8 cellular contexts compared by ENCODE assay signal in genomic region chr19:19822148-19822429, GRCh38. TPM values are rescaled to one million over a fixed set of nuclear protein-coding genes. Genes with fewer than 3 reads are reported as not detected.
DNase-seq lines count a peak whose midpoint lies in the region; ATAC-seq and TF ChIP-seq lines count a peak whose summit lies in the region.

No MANE protein-coding gene starts in this region.

- H2AK5ac ChIP-seq in neuronal stem cell (ENCODE audit: low read depth, low read length), result no peak overlapping the region

- H3K27ac Mint-ChIP-seq in CD8-positive, alpha-beta memory T cell, result peak overlapping the region; percentile 99 to 100 (median 100)
- no peak overlapping the region for H3K27ac Mint-ChIP-seq in endodermal cell

- H4K8ac ChIP-seq in neuronal stem cell (ENCODE audit: low read depth, low read length), result no peak overlapping the region

- H2BK120ac ChIP-seq in neuronal stem cell (ENCODE audit: low read depth, low read length), result no peak overlapping the region

- 67 to 70% methylated on average over 4 of the region's 6 CpGs for WGBS in endodermal cell (ENCODE audit: insufficient coverage in 1 of 2, insufficient read length in 1 of 2), 2 experiments
- WGBS in neuronal stem cell (ENCODE audit: extremely low coverage in 2 of 2, insufficient read length in 2 of 2, insufficient replicate concordance in 1 of 2), 2 donors, result no CpG with 5 or more reads among the region's 6 CpGs

- H3K27ac ChIP-seq in CD8-positive, alpha-beta memory T cell (ENCODE audit: low read depth, low read length), result peak overlapping the region; percentile 96
- peak overlapping the region; percentile 35 to 95 (median 95) for H3K27ac ChIP-seq in Peyer's patch
- H3K27ac ChIP-seq in endodermal cell (ENCODE audit: low read depth, low read length), result no peak overlapping the region
- no peak overlapping the region for H3K27ac ChIP-seq in neuronal stem cell (replicated peaks; ENCODE audit: low read length)
- no peak overlapping the region for H3K27ac ChIP-seq in PC-3 (ENCODE audit: low read length)

- no peak overlapping the region for H3K4ac ChIP-seq in neuronal stem cell (ENCODE audit: low read length)

- H3K9me3 ChIP-seq in CD8-positive, alpha-beta memory T cell (ENCODE audit: low read length), result no peaks in the 10 kb centered on the region
- H3K9me3 ChIP-seq in Peyer's patch (peaks cover 0 to 27% (median 0%) of the 10 kb centered on the region in 4 donors), endodermal cell (ENCODE audit: control insufficient read depth, low read length) (peaks cover 69% of the 10 kb centered on the region), neuronal stem cell (replicated peaks in 1 of 2; ENCODE audit: control insufficient read depth in 2 of 2, insufficient read depth in 1 of 2, low read depth in 1 of 2, low read length in 2 of 2) (peaks cover 0 to 47% of the 10 kb centered on the region in 2 donors), PC-3 (ENCODE audit: low read length) (peaks cover 42% of the 10 kb centered on the region; the same call in 1 of the 2 replicates)

- H2AFZ ChIP-seq in neuronal stem cell (ENCODE audit: low read length), result peak overlapping the region; percentile 76
- H2AFZ ChIP-seq in PC-3 (ENCODE audit: low read length), result no peak overlapping the region

- no peak for DNase-seq in CD8-positive, alpha-beta memory T cell
- DNase-seq in Peyer's patch (peak in 1 of 3 donors; percentile 34), endodermal cell (no peak), neuronal stem cell (ENCODE audit: low spot score) (no peak), OCI-M1 (lab: John Stamatoyannopoulos, UW) (no peak), epidermal melanocyte (ENCODE audit: insufficient read length, low spot score) (no peak), SIG-M5 (lab: John Stamatoyannopoulos, UW) (no peak), PC-3 (no peak)

- no peaks in the 10 kb centered on the region for H3K36me3 ChIP-seq in CD8-positive, alpha-beta memory T cell (ENCODE audit: insufficient read depth, low read length)
- H3K36me3 ChIP-seq in Peyer's patch (peaks cover 0 to 21% (median 0%) of the 10 kb centered on the region in 3 donors), endodermal cell (ENCODE audit: control insufficient read depth, insufficient read depth, low read length) (peaks cover 20% of the 10 kb centered on the region), neuronal stem cell (replicated peaks in 1 of 2; ENCODE audit: control insufficient read depth in 2 of 2, insufficient read depth in 2 of 2, low read length in 2 of 2) (peaks cover 0 to 21% of the 10 kb centered on the region in 2 donors), PC-3 (ENCODE audit: low read depth, low read length) (peaks cover 13% of the 10 kb centered on the region; the same call in 1 of the 2 replicates)

- TF ChIP-seq CTCF in Peyer's patch (IDR thresholded peaks at IDR 0.05) (no peak), endodermal cell (conservative IDR thresholded peaks at IDR 0.05) (no peak), PC-3 (conservative IDR thresholded peaks at IDR 0.05; ENCODE audit: low read depth, low read length) (no peak)

- no peaks in the 10 kb centered on the region for H3K9me2 ChIP-seq in PC-3 (replicated peaks; ENCODE audit: low read length)

- no peak for TF ChIP-seq POLR2A in Peyer's patch (IDR thresholded peaks at IDR 0.05)

- peak overlapping the region; percentile 52 for H3K4me3 ChIP-seq in CD8-positive, alpha-beta memory T cell (ENCODE audit: low read length)
- H3K4me3 ChIP-seq in Peyer's patch (peak overlapping the region; percentile 70 to 81 (median 80)), endodermal cell (ENCODE audit: low read length) (peak overlapping the region; percentile 86), neuronal stem cell (ENCODE audit: low read length in 2 of 2) (peak overlapping the region; percentile 70 to 89), PC-3 (ENCODE audit: low read length) (no peak overlapping the region)

- no peak overlapping the region for H4K91ac ChIP-seq in neuronal stem cell (ENCODE audit: low read depth, low read length, poor library complexity)

- H3K27me3 Mint-ChIP-seq in CD8-positive, alpha-beta memory T cell, result peaks cover under 1 to 2% of the 10 kb centered on the region in 2 donors
- H3K27me3 Mint-ChIP-seq in endodermal cell (ENCODE audit: insufficient read depth), result peaks cover 2% of the 10 kb centered on the region

- no peaks in the 10 kb centered on the region for H3F3A ChIP-seq in PC-3 (ENCODE audit: low read length, unreplicated experiment)

- POLR2A ChIA-PET in CD8-positive, alpha-beta memory T cell (lab: Charles Lee), result interaction anchor here (0.6 to 2.3 kb wide), 19 partner anchors 9 to 1198 kb away, joined by 3 to 59 read pairs (median 5); partner anchors contain the start of genes ATP13A1, ZNF101, ZNF14 and ZNF253
- POLR2A ChIA-PET in PC-3 (lab: Charles Lee; ENCODE audit: unreplicated experiment), result interaction anchor here (0.6 kb wide), 1 partner anchor 290 kb away, joined by 19 read pairs; no protein-coding TSS in a partner anchor

- no peak overlapping the region for H2BK5ac ChIP-seq in neuronal stem cell (ENCODE audit: low read length)

- no peaks in the 10 kb centered on the region for H3K79me2 ChIP-seq in PC-3 (ENCODE audit: low read length)

- H3K9ac ChIP-seq in endodermal cell (ENCODE audit: extremely low read depth, low read length, poor library complexity, severe bottlenecking) (no peak overlapping the region), neuronal stem cell (ENCODE audit: low read depth, low read length, poor library complexity) (no peak overlapping the region), PC-3 (ENCODE audit: low read length) (no peak overlapping the region)

- H3K23ac ChIP-seq in neuronal stem cell (ENCODE audit: low read depth, low read length, poor library complexity), result no peak overlapping the region

- peaks cover 4% of the 10 kb centered on the region for H3K79me1 ChIP-seq in neuronal stem cell (ENCODE audit: low read depth, low read length)

- intact Hi-C loops in PC-3 (cut with micrococcal nuclease), result no loop called here

- no peak overlapping the region for H2BK15ac ChIP-seq in neuronal stem cell (ENCODE audit: low read length)

- ATAC-seq in PC-3, result no peak

- CTCF ChIA-PET in CD8-positive, alpha-beta memory T cell (lab: Charles Lee), result interaction anchor here (1.2 to 2.1 kb wide), 5 partner anchors 13 to 160 kb away, joined by 4 to 7 read pairs (median 5); partner anchors contain the start of genes ZNF101, ZNF14 and ZNF253
- CTCF ChIA-PET in PC-3 (lab: Charles Lee), result no interaction called here

- no peaks in the 10 kb centered on the region for H3K27me3 ChIP-seq in CD8-positive, alpha-beta memory T cell (ENCODE audit: insufficient read depth, low read length, poor library complexity, severe bottlenecking)
- H3K27me3 ChIP-seq in Peyer's patch (no peaks in the 10 kb centered on the region), endodermal cell (ENCODE audit: control insufficient read depth, insufficient read depth, low read length, poor library complexity, severe bottlenecking) (no peaks in the 10 kb centered on the region), neuronal stem cell (ENCODE audit: control insufficient read depth in 3 of 3, insufficient read depth in 3 of 3, low read depth in 1 of 3, low read length in 3 of 3) (no peaks in the 10 kb centered on the region), PC-3 (ENCODE audit: low read length) (no peaks in the 10 kb centered on the region)

- H3K18ac ChIP-seq in neuronal stem cell (ENCODE audit: low read length), result no peak overlapping the region

- peaks cover 31% of the 10 kb centered on the region for H3K4me1 ChIP-seq in CD8-positive, alpha-beta memory T cell (ENCODE audit: insufficient read depth, low read length)
- peaks cover 0 to 21% (median 2%) of the 10 kb centered on the region in 4 donors for H3K4me1 ChIP-seq in Peyer's patch
- no peaks in the 10 kb centered on the region for H3K4me1 ChIP-seq in endodermal cell (ENCODE audit: control insufficient read depth, insufficient read depth, low read length)
- H3K4me1 ChIP-seq in neuronal stem cell (ENCODE audit: control insufficient read depth in 2 of 2, insufficient read depth in 1 of 2, low read depth in 1 of 2, low read length in 2 of 2), result peaks cover 0 to 2% of the 10 kb centered on the region in 2 donors
- no peaks in the 10 kb centered on the region for H3K4me1 ChIP-seq in PC-3 (ENCODE audit: insufficient read depth, low read length)

- H3K4me2 ChIP-seq in neuronal stem cell (ENCODE audit: insufficient read depth, low read length, poor library complexity, severe bottlenecking) (peak overlapping the region; percentile 37), PC-3 (ENCODE audit: low read length) (no peak overlapping the region)

- H3K36me3 Mint-ChIP-seq in CD8-positive, alpha-beta memory T cell, result peaks cover 3 to 37% (median 27%) of the 10 kb centered on the region in 3 donors
- H3K36me3 Mint-ChIP-seq in endodermal cell (ENCODE audit: low read depth), result peaks cover 28% of the 10 kb centered on the region

- peak overlapping the region; percentile 96 to 100 (median 100) for H3K4me3 Mint-ChIP-seq in CD8-positive, alpha-beta memory T cell
- peak overlapping the region; percentile 93 for H3K4me3 Mint-ChIP-seq in endodermal cell

- H3K9me3 Mint-ChIP-seq in CD8-positive, alpha-beta memory T cell, result peaks cover 3 to 18% (median 12%) of the 10 kb centered on the region in 5 donors
- peaks cover 60% of the 10 kb centered on the region for H3K9me3 Mint-ChIP-seq in endodermal cell

- no peaks in the 10 kb centered on the region for H4K20me1 ChIP-seq in PC-3 (ENCODE audit: low read length)

- peaks cover 41 to 47% (median 45%) of the 10 kb centered on the region in 3 donors for H3K4me1 Mint-ChIP-seq in CD8-positive, alpha-beta memory T cell
- H3K4me1 Mint-ChIP-seq in endodermal cell, result peaks cover 5% of the 10 kb centered on the region

- no peak overlapping the region for H2BK12ac ChIP-seq in neuronal stem cell (ENCODE audit: low read length)

- no peak overlapping the region for H3K14ac ChIP-seq in neuronal stem cell (ENCODE audit: low read length)

- BruUV-seq in PC-3 (replicated peaks; lab: Mats Ljungman, UMichigan), result no TSS peak

RNA-seq across cellular contexts. Expression of gene ZNF506, which starts 0.5 kb away (rescaled TPM):
- total RNA-seq in CD8-positive, alpha-beta memory T cell, result 10 to 100 TPM; 27.8 to 28.3 TPM
- polyA plus RNA-seq in CD8-positive, alpha-beta memory T cell, result 26.9 TPM
- total RNA-seq in Peyer's patch (10 to 100 TPM; 25.9 to 56.9 (median 31.3) TPM), endodermal cell (10 to 100 TPM in 1 of 2 donors, 1 to 10 TPM in 1; 8.8 to 12.0 TPM), PC-3 (2014; rRNA removed) (2.4 TPM in 1 of 2 replicates, not detected in the other)
- polyA plus RNA-seq in endodermal cell (2013, experiment 1 of 2), result 10.5 TPM
- polyA plus RNA-seq in endodermal cell (2013, experiment 2 of 2), result 11.7 TPM
- 12.1 TPM for polyA plus RNA-seq in neuronal stem cell (2013, experiment 1 of 2)
- 13.1 TPM for polyA plus RNA-seq in neuronal stem cell (2013, experiment 2 of 2)

RNA-seq across cellular contexts. Expression of gene ZNF253, which starts 43.6 kb away (rescaled TPM):
- total RNA-seq in CD8-positive, alpha-beta memory T cell, result 10 to 100 TPM; 14.0 to 16.1 TPM
- 6.8 TPM for polyA plus RNA-seq in CD8-positive, alpha-beta memory T cell
- total RNA-seq in Peyer's patch (10 to 100 TPM; 11.2 to 37.1 (median 12.9) TPM), endodermal cell (10 to 100 TPM; 44.4 to 51.9 TPM), PC-3 (2014; rRNA removed) (0.75 and 1.1 TPM in 2 replicates)
- 17.2 TPM for polyA plus RNA-seq in endodermal cell (2013, experiment 1 of 2)
- polyA plus RNA-seq in endodermal cell (2013, experiment 2 of 2), result 17.3 TPM
- 41.1 TPM for polyA plus RNA-seq in neuronal stem cell (2013, experiment 1 of 2)
- 42.8 TPM for polyA plus RNA-seq in neuronal stem cell (2013, experiment 2 of 2)

Comparison
In these comparisons a context has a peak if more than half of its experiments do, and no peak if none do; other contexts are left out.
1. H3K27ac ChIP-seq: peak in CD8-positive, alpha-beta memory T cell (single experiment) and Peyer's patch (4 of 4); none in endodermal cell (single experiment), neuronal stem cell (single experiment) and PC-3 (single experiment).